In the genomic region with DNA sequence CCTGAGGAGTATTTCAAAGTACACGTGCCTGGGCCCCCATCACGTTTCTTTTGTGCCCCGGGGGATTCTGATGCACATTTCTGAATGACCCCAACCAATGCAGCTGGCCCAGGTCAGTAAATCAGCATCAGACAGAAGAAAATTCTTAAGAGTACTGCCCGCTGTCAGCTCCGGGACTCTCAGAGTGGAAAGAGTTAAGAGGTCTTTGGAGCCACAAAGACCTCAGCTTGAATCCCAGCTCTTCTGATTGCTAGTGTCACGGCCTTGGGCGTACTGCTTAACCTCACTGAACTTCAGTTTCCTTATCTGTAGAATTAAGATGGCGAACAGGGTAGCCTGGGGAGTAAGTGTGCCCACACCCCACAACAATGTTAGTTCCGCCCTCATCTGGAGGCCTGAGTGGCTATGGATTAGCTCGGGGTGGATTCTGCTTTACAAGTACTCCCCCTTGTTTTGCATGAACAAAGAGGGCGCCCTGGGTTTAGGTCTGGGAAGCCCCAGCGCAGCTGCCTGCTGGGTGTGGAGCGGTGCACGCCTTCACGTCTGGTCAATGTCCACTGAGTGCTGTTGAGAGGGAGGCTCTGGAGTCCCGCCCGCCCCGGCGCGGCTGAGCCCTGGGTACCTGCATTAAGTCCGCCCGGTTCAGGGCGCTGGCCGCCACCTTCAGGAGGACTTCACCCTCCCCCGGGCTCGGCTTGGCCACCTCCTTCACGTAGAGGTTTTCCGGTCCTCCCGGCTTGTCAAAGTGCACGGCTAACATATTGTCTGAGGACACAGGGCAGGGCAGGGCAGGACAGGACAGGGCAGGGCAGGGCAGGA, we compare ENCODE assay signal across 8 cellular contexts. TPM values are rescaled to one million over a fixed set of nuclear protein-coding genes. Genes with fewer than 3 reads are reported as not detected.
DNase-seq lines count a peak whose midpoint lies in the region; ATAC-seq and TF ChIP-seq lines count a peak whose summit lies in the region.

No MANE protein-coding gene starts in this region.

- peak; percentile 83 for DNase-seq in DMS 273 (lab: John Stamatoyannopoulos, UW; ENCODE audit: unreplicated experiment)
- DNase-seq in NCI-H2227 (lab: John Stamatoyannopoulos, UW; ENCODE audit: unreplicated experiment): peak; percentile 92
- peak; percentile 31 for DNase-seq in activated T-cell treated with anti-CD3 and anti-CD28 coated beads, Interleukin-2, amount 50 U/mL, for 4 hours
- DNase-seq in foreskin melanocyte: peak; percentile 76
- DNase-seq in osteoblast (ENCODE audit: insufficient read length, low spot score, missing footprints): peak; percentile 87
- no peak for DNase-seq in activated CD4-positive, CD25-positive, alpha-beta regulatory T cell treated with anti-CD3 and anti-CD28 coated beads, Interleukin-2, amount 50 U/mL, for 72 hours

- peak; percentile 77 for TF ChIP-seq POLR2A in GM19193 (IDR thresholded peaks at IDR 0.05; ENCODE audit: extremely low read depth, insufficient read depth, insufficient read length)

- no peak for TF ChIP-seq CTCF in osteoblast (IDR thresholded peaks at IDR 0.05; ENCODE audit: extremely low read depth, low read depth, low read length)

- peaks cover 14% of the 10 kb centered on the region for H3K4me1 Mint-ChIP-seq in activated T-cell treated with anti-CD3 and anti-CD28 coated beads, Interleukin-2, amount 50 U/mL, for 4 hours (ENCODE audit: low read depth)

- peak; percentile 77 for ATAC-seq in HG03175 (IDR thresholded peaks at IDR 0.05; ENCODE audit: unreplicated experiment)
- peak; percentile 60 to 69 for ATAC-seq in activated T-cell treated with anti-CD3 and anti-CD28 coated beads, Interleukin-2, amount 50 U/mL, for 4 hours

- H3K4me2 ChIP-seq in osteoblast (ENCODE audit: insufficient read depth, low read length): peak overlapping the region; percentile 90

- peaks cover 2% of the 10 kb centered on the region for H3K36me3 Mint-ChIP-seq in activated T-cell treated with anti-CD3 and anti-CD28 coated beads, Interleukin-2, amount 50 U/mL, for 4 hours (ENCODE audit: insufficient read depth)

- H3K27me3 Mint-ChIP-seq in activated T-cell treated with anti-CD3 and anti-CD28 coated beads, Interleukin-2, amount 50 U/mL, for 4 hours (ENCODE audit: low read depth): no peaks in the 10 kb centered on the region

- H3K79me2 ChIP-seq in osteoblast (ENCODE audit: insufficient read depth, low read length): peaks cover 5% of the 10 kb centered on the region

- H3K27me3 ChIP-seq in osteoblast (ENCODE audit: insufficient read depth, low read length): no peaks in the 10 kb centered on the region

- no peaks in the 10 kb centered on the region for H4K20me1 ChIP-seq in osteoblast (ENCODE audit: insufficient read depth, low read length)

- H3K9me3 ChIP-seq in osteoblast (ENCODE audit: low read depth, low read length): no peaks in the 10 kb centered on the region

- H3K27ac ChIP-seq in osteoblast (ENCODE audit: low read depth, low read length): peak overlapping the region; percentile 62

- peak overlapping the region; percentile 79 for H2AFZ ChIP-seq in osteoblast (ENCODE audit: low read length)

- H3K4me3 Mint-ChIP-seq in activated T-cell treated with anti-CD3 and anti-CD28 coated beads, Interleukin-2, amount 50 U/mL, for 4 hours: peak overlapping the region; percentile 83

- H3K4me1 ChIP-seq in osteoblast (ENCODE audit: insufficient read depth, low read length): peaks cover 10% of the 10 kb centered on the region

- no peaks in the 10 kb centered on the region for H3K9me3 Mint-ChIP-seq in activated T-cell treated with anti-CD3 and anti-CD28 coated beads, Interleukin-2, amount 50 U/mL, for 4 hours

- peak overlapping the region; percentile 88 for H3K4me3 ChIP-seq in osteoblast (ENCODE audit: insufficient read depth, low read length)

- H3K36me3 ChIP-seq in osteoblast (ENCODE audit: insufficient read depth, low read length): peaks cover 23% of the 10 kb centered on the region

RNA-seq across cellular contexts. Expression of a gene that starts 0.9 kb away (rescaled TPM):
- total RNA-seq in activated T-cell treated with anti-CD3 and anti-CD28 coated beads, Interleukin-2, amount 50 U/mL, for 4 hours: 1 to 10 TPM in 1 of 3 donors, under 1 TPM in 2; 0.45 to 1.1 (median 0.56) TPM
- 59.4 and 79.3 TPM in 2 replicates for total RNA-seq in osteoblast

RNA-seq across cellular contexts. Expression of a gene that starts 7.7 kb away (rescaled TPM):
- total RNA-seq in activated T-cell treated with anti-CD3 and anti-CD28 coated beads, Interleukin-2, amount 50 U/mL, for 4 hours: 100 to 1,000 TPM; 146 to 159 (median 147) TPM
- total RNA-seq in osteoblast: 96.6 and 109 TPM in 2 replicates

RNA-seq across cellular contexts. Expression of a gene that starts 34.2 kb away (rescaled TPM):
- under 1 TPM; 0.40 to 0.65 (median 0.63) TPM for total RNA-seq in activated T-cell treated with anti-CD3 and anti-CD28 coated beads, Interleukin-2, amount 50 U/mL, for 4 hours
- total RNA-seq in osteoblast: 2.7 and 3.3 TPM in 2 replicates

RNA-seq across cellular contexts. Expression of a gene that starts 36.6 kb away (rescaled TPM):
- 10 to 100 TPM; 22.5 to 26.9 (median 25.5) TPM for total RNA-seq in activated T-cell treated with anti-CD3 and anti-CD28 coated beads, Interleukin-2, amount 50 U/mL, for 4 hours
- total RNA-seq in osteoblast: 8.3 and 9.1 TPM in 2 replicates

RNA-seq across cellular contexts. Expression of a gene that starts 39.4 kb away (rescaled TPM):
- total RNA-seq in activated T-cell treated with anti-CD3 and anti-CD28 coated beads, Interleukin-2, amount 50 U/mL, for 4 hours: not detected
- 0.88 TPM in 1 of 2 replicates, not detected in the other for total RNA-seq in osteoblast

Comparison
In these comparisons a context has a peak if more than half of its experiments do, and no peak if none do; other contexts are left out.
1. RNA of a gene that starts 0.9 kb away (total RNA-seq): 59.4 to 79.3 TPM in osteoblast; 0.45 to 1.1 TPM in activated T-cell treated with anti-CD3 and anti-CD28 coated beads, Interleukin-2, amount 50 U/mL, for 4 hours; every median in the first group is over 10 times any median in the second.